ENCODE assay signal across 17 cellular contexts in genomic region chr13:110265341-110265681, GRCh38. TPM values are rescaled to one million over a fixed set of nuclear protein-coding genes. Genes with fewer than 3 reads are reported as not detected.
DNase-seq lines count a peak whose midpoint lies in the region; ATAC-seq and TF ChIP-seq lines count a peak whose summit lies in the region.
"Had no signal": no experiment of that assay in that cellular context is flagged by ENCODE, and none has a peak within 500 bp of the region (broad histone marks: within the 10 kb centered on the region; RNA-seq: fewer than 3 reads in every experiment).

No MANE protein-coding gene starts in this region.

- H3K4me3 ChIP-seq in body of pancreas (no peak overlapping the region), left ventricle myocardium inferior (no peak overlapping the region), parathyroid adenoma (ENCODE audit: low read depth, low read length) (no peak overlapping the region)

- WGBS in body of pancreas, 2 donors: 27 to 35% methylated on average over 6 of the region's 6 CpGs

- no peak for TF ChIP-seq POLR2A in body of pancreas (IDR thresholded peaks at IDR 0.05)

- ATAC-seq in body of pancreas: peak; percentile 23
- no peak for ATAC-seq in HG03135 (IDR thresholded peaks at IDR 0.05; ENCODE audit: unreplicated experiment)

- H3K4me2 ChIP-seq in parathyroid adenoma (ENCODE audit: low read length): no peak overlapping the region

- H3K79me2 ChIP-seq in parathyroid adenoma: no peaks in the 10 kb centered on the region

- DNase-seq in body of pancreas (no peak), left ventricle myocardium inferior (no peak), ureter (ENCODE audit: low spot score) (peak; percentile 36), cerebellar nuclear complex (lab: John Stamatoyannopoulos, UW) (no peak), Kasumi-1 (lab: John Stamatoyannopoulos, UW) (no peak)
- DNase-seq: activated CD4-positive, alpha-beta T cell treated with anti-CD3 and anti-CD28 coated beads, Interleukin-2, amount 10 ng/mL, durations not matched to agents 7 days and 5 days; activated naive CD8-positive, alpha-beta T cell treated with anti-CD3 and anti-CD28 coated beads, Interleukin-2, amount 10 ng/mL, durations not matched to agents 7 days and 5 days; activated T-cell treated with anti-CD3 and anti-CD28 coated beads, Interleukin-2, amount 50 U/mL, for 24 hours; central memory CD4-positive, alpha-beta T cell; immature natural killer cell; NCI-H1694; NCI-H510A; stimulated activated CD4-positive, alpha-beta T cell treated with anti-CD3 and anti-CD28 coated beads, Interleukin-12 subunit alpha, Interleukin-12 subunit beta, amount 100 ng/mL, for 4 hours; stimulated activated naive CD4-positive, alpha-beta T cell treated with Interleukin-2 at 50 U/mL for 16 hours had no signal

- TF ChIP-seq CTCF in body of pancreas (IDR thresholded peaks at IDR 0.05) (no peak), left ventricle myocardium inferior (IDR thresholded peaks at IDR 0.05; ENCODE audit: borderline replicate concordance) (no peak), parathyroid adenoma (IDR thresholded peaks at IDR 0.05) (no peak)

- peaks cover 14% of the 10 kb centered on the region for H3K4me1 ChIP-seq in body of pancreas
- H3K4me1 ChIP-seq in left ventricle myocardium inferior: peaks cover 97% of the 10 kb centered on the region
- no peaks in the 10 kb centered on the region for H3K4me1 ChIP-seq in parathyroid adenoma
- H3K4me1 ChIP-seq: BE2C had no signal

- no peaks in the 10 kb centered on the region for H3K36me3 ChIP-seq in body of pancreas (replicated peaks in 1 of 2; ENCODE audit: insufficient read depth in 1 of 2, low read depth in 2 of 2)
- no peaks in the 10 kb centered on the region for H3K36me3 ChIP-seq in left ventricle myocardium inferior
- no peaks in the 10 kb centered on the region for H3K36me3 ChIP-seq in parathyroid adenoma (ENCODE audit: control insufficient read depth, insufficient read depth, low read length)
- H3K36me3 ChIP-seq: BE2C had no signal

- H3K27ac ChIP-seq in body of pancreas: peak overlapping the region in 2 of 4 donors; percentile 23 to 40
- H3K27ac ChIP-seq in left ventricle myocardium inferior (replicated peaks): peak overlapping the region; percentile 84
- H3K27ac ChIP-seq in parathyroid adenoma: peak overlapping the region; percentile 42

- H3K9me3 ChIP-seq in body of pancreas (no peaks in the 10 kb centered on the region), left ventricle myocardium inferior (replicated peaks) (no peaks in the 10 kb centered on the region), parathyroid adenoma (ENCODE audit: control insufficient read depth, low read length) (no peaks in the 10 kb centered on the region)
- H3K9me3 ChIP-seq: BE2C had no signal

- intact Hi-C loops in body of pancreas (cut with DNase I) (no loop called here), left ventricle myocardium inferior (cut with micrococcal nuclease) (no loop called here)

- H3K27me3 ChIP-seq in body of pancreas (no peaks in the 10 kb centered on the region), left ventricle myocardium inferior (ENCODE audit: low read depth) (no peaks in the 10 kb centered on the region), parathyroid adenoma (ENCODE audit: control insufficient read depth, insufficient read depth, low read length) (no peaks in the 10 kb centered on the region)

- no peak overlapping the region for H3K9ac ChIP-seq in parathyroid adenoma

- no peak overlapping the region for H2AFZ ChIP-seq in parathyroid adenoma

RNA-seq across cellular contexts. Expression of gene COL4A1, which starts 41.6 kb away (rescaled TPM):
- total RNA-seq in body of pancreas: 100 to 1,000 TPM in 1 of 2 donors, 10 to 100 TPM in 1; 80.4 to 253 TPM
- total RNA-seq in left ventricle myocardium inferior: 120 TPM
- 144 TPM for total RNA-seq in ureter
- total RNA-seq: activated naive CD8-positive, alpha-beta T cell treated with anti-CD3 and anti-CD28 coated beads, Interleukin-2, amount 10 ng/mL, durations not matched to agents 7 days and 5 days had no signal

RNA-seq across cellular contexts. Expression of gene COL4A2, which starts 41.8 kb away (rescaled TPM):
- 100 to 1,000 TPM in 1 of 2 donors, 10 to 100 TPM in 1; 69.3 to 230 TPM for total RNA-seq in body of pancreas
- total RNA-seq in left ventricle myocardium inferior: 117 TPM
- 227 TPM for total RNA-seq in ureter
- total RNA-seq: activated CD4-positive, alpha-beta T cell treated with anti-CD3 and anti-CD28 coated beads, Interleukin-2, amount 10 ng/mL, durations not matched to agents 7 days and 5 days; activated naive CD8-positive, alpha-beta T cell treated with anti-CD3 and anti-CD28 coated beads, Interleukin-2, amount 10 ng/mL, durations not matched to agents 7 days and 5 days had no signal
